ENCODE assay signal across 8 cellular contexts in the genomic region with DNA sequence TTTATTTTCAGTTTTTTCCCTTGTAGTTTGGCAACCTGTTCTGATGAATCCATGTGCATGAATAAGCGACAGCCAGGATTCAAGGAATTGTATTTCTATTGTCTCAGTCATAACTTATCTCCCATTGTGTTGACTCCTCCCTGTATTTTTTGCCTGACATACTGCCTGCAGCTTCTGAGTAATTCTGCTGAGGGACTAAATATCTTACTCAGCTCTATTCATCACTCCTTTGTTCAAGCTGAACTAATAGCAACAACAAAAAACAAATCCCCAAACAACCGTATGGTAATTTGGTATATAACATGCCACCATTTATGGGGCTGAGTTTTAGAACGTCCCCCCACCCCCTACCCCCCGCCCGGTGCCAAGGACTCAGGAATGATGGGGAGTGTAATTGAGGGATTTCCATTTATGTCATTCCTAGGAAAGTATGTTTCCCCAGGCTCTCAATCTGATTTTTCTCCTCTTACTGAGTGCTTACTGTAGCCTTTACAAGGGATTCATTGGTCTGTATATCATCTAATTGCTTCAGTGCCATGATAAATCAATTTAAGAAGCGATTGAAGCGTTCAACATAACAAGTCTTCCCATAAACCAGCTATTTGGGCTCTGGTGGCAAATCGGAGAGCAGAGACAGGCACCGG. TPM values are rescaled to one million over a fixed set of nuclear protein-coding genes. Genes with fewer than 3 reads are reported as not detected.
A peak's percentile ranks its signal among the peaks of the same experiment; 100 is the strongest.
DNase-seq lines count a peak whose midpoint lies in the region; ATAC-seq and TF ChIP-seq lines count a peak whose summit lies in the region.

No MANE protein-coding gene starts in this region.

- H3K9me3 ChIP-seq in DOHH2 (ENCODE audit: control insufficient read depth, insufficient read depth, low read length) (no peaks in the 10 kb centered on the region), MG63 (no peaks in the 10 kb centered on the region)

- H3K4me3 ChIP-seq in DOHH2 (ENCODE audit: low read length): peak overlapping the region; percentile 68
- H3K4me3 ChIP-seq in MG63: peak overlapping the region; percentile 53

- peaks cover 3 to 42% (median 13%) of the 10 kb centered on the region in 4 donors for H3K4me1 Mint-ChIP-seq in naive thymus-derived CD8-positive, alpha-beta T cell

- H3K36me3 ChIP-seq in DOHH2 (ENCODE audit: control insufficient read depth, low read length) (no peaks in the 10 kb centered on the region), MG63 (no peaks in the 10 kb centered on the region)

- no peaks in the 10 kb centered on the region for H3K9me2 ChIP-seq in DOHH2 (replicated peaks; ENCODE audit: control insufficient read depth, low read length)

- POLR2A ChIA-PET in naive thymus-derived CD8-positive, alpha-beta T cell (lab: Charles Lee): interaction anchor here (0.6 to 2.2 kb wide), 9 partner anchors 75 to 424 kb away, joined by 4 to 10 read pairs (median 6); a partner anchor contains a TSS

- peaks cover 16% of the 10 kb centered on the region for H3K4me1 ChIP-seq in DOHH2 (ENCODE audit: control insufficient read depth, low read length)

- H3K4me2 ChIP-seq in DOHH2 (ENCODE audit: low read length): peak overlapping the region; percentile 85

- H3K79me2 ChIP-seq in DOHH2 (ENCODE audit: control insufficient read depth, low read length): no peaks in the 10 kb centered on the region

- no peaks in the 10 kb centered on the region for H4K20me1 ChIP-seq in DOHH2 (ENCODE audit: control insufficient read depth, insufficient read depth, low read depth, low read length)

- TF ChIP-seq CTCF in DOHH2 (IDR thresholded peaks at IDR 0.05; ENCODE audit: low read depth, low read length, poor library complexity, severe bottlenecking): no peak

- H3K27me3 Mint-ChIP-seq in naive thymus-derived CD8-positive, alpha-beta T cell: peaks cover 0 to 3% (median 0%) of the 10 kb centered on the region in 5 donors

- peak overlapping the region; percentile 85 to 95 (median 92) for H3K4me3 Mint-ChIP-seq in naive thymus-derived CD8-positive, alpha-beta T cell

- H3F3A ChIP-seq in DOHH2 (ENCODE audit: control insufficient read depth, insufficient read depth): no peaks in the 10 kb centered on the region

- no peaks in the 10 kb centered on the region for H3K9me3 Mint-ChIP-seq in naive thymus-derived CD8-positive, alpha-beta T cell

- ATAC-seq in naive thymus-derived CD8-positive, alpha-beta T cell: peak in 1 of 2 donors; percentile 20
- ATAC-seq in GM18867 (IDR thresholded peaks at IDR 0.05; ENCODE audit: unreplicated experiment) (no peak), GM19328 (IDR thresholded peaks at IDR 0.05; ENCODE audit: unreplicated experiment) (no peak)

- peaks cover 5% of the 10 kb centered on the region; the same call in 1 of the 2 replicates for H3K27me3 ChIP-seq in DOHH2 (ENCODE audit: control insufficient read depth, low read length)
- H3K27me3 ChIP-seq in MG63: no peaks in the 10 kb centered on the region

- no peaks in the 10 kb centered on the region for H3K36me3 Mint-ChIP-seq in naive thymus-derived CD8-positive, alpha-beta T cell

- H3K27ac ChIP-seq in DOHH2 (ENCODE audit: low read depth, low read length): no peak overlapping the region

- DNase-seq in MG63 (peak; percentile 37), dermis blood vessel endothelial cell (peak; percentile 35), retina (no peak), NCI-H524 treated with DMSO at 0.1 percent for 48 hours (lab: John Stamatoyannopoulos, UW) (no peak)
- DNase-seq in naive thymus-derived CD8-positive, alpha-beta T cell: no peak

- peak overlapping the region in 9 of 10 donors; percentile 42 to 94 (median 88) for H3K27ac Mint-ChIP-seq in naive thymus-derived CD8-positive, alpha-beta T cell

RNA-seq across cellular contexts. Expression of a gene that starts 40.9 kb away (rescaled TPM):
- total RNA-seq in MG63 (2014; rRNA removed; shearing (Covaris generic); ENCODE audit: low replicate concordance): 156 and 198 TPM in 2 replicates
- total RNA-seq in dermis blood vessel endothelial cell: 148 and 206 TPM in 2 replicates
- total RNA-seq in naive thymus-derived CD8-positive, alpha-beta T cell: 10 to 100 TPM; 49.4 to 51.7 TPM
- 10 to 100 TPM; 43.3 to 64.9 (median 47.3) TPM for polyA plus RNA-seq in naive thymus-derived CD8-positive, alpha-beta T cell

RNA-seq across cellular contexts. Expression of a gene that starts 55.6 kb away (rescaled TPM):
- total RNA-seq in MG63 (2014; rRNA removed; shearing (Covaris generic); ENCODE audit: low replicate concordance): 12.1 and 22.2 TPM in 2 replicates
- total RNA-seq in dermis blood vessel endothelial cell: 13.6 and 15.9 TPM in 2 replicates
- total RNA-seq in naive thymus-derived CD8-positive, alpha-beta T cell: 100 to 1,000 TPM; 176 to 177 TPM
- 100 to 1,000 TPM; 175 to 220 (median 188) TPM for polyA plus RNA-seq in naive thymus-derived CD8-positive, alpha-beta T cell

Comparison
In these comparisons a context has a peak if more than half of its experiments do, and no peak if none do; other contexts are left out.
1. DNase-seq: peak in MG63 (single experiment) and dermis blood vessel endothelial cell (single experiment); none in naive thymus-derived CD8-positive, alpha-beta T cell (0 of 10), retina (single experiment) and NCI-H524 treated with DMSO at 0.1 percent for 48 hours (single experiment).